Comparison of ENCODE assay signal across 25 cellular contexts in genomic region chr10:26212511-26212910, GRCh38. TPM values are rescaled to one million over a fixed set of nuclear protein-coding genes. Genes with fewer than 3 reads are reported as not detected.
"Had no signal": no experiment of that assay in that cellular context is flagged by ENCODE, and none has a peak within 500 bp of the region (broad histone marks: within the 10 kb centered on the region; RNA-seq: fewer than 3 reads in every experiment).

No MANE protein-coding gene starts in this region.

- H3K27me3 ChIP-seq: testis had no signal

- H3K36me3 Mint-ChIP-seq: memory B cell; natural killer cell treated with Interleukin-12 subunit alpha and Interleukin-12 subunit beta and Interleukin-15 and Interleukin-18, amount 100 ng/mL, for 72 hours; stimulated activated effector memory CD8-positive, alpha-beta T cell treated with anti-CD3 and anti-CD28 coated beads, Interleukin-12 subunit alpha, Interleukin-12 subunit beta, amount 100 ng/mL, for 72 hours had no signal

- H3K4me1 ChIP-seq: psoas muscle, upper lobe of right lung had no signal

- H3K9me3 Mint-ChIP-seq: natural killer cell treated with Interleukin-12 subunit alpha and Interleukin-12 subunit beta and Interleukin-15 and Interleukin-18, amount 100 ng/mL, for 72 hours; stimulated activated effector memory CD8-positive, alpha-beta T cell treated with anti-CD3 and anti-CD28 coated beads, Interleukin-12 subunit alpha, Interleukin-12 subunit beta, amount 100 ng/mL, for 72 hours; stimulated activated naive CD8-positive, alpha-beta T cell treated with anti-CD3 and anti-CD28 coated beads, Interleukin-15, Interleukin-2, amounts not matched to agents 100 ng/mL and 50 ng/mL, for 24 hours had no signal

- H3K4me3 Mint-ChIP-seq: memory B cell; natural killer cell treated with Interleukin-12 subunit alpha and Interleukin-12 subunit beta and Interleukin-15 and Interleukin-18, amount 100 ng/mL, for 72 hours; stimulated activated effector memory CD8-positive, alpha-beta T cell treated with anti-CD3 and anti-CD28 coated beads, Interleukin-12 subunit alpha, Interleukin-12 subunit beta, amount 100 ng/mL, for 72 hours; stimulated activated naive CD8-positive, alpha-beta T cell treated with anti-CD3 and anti-CD28 coated beads, Interleukin-15, Interleukin-2, amounts not matched to agents 100 ng/mL and 50 ng/mL, for 24 hours had no signal

- H3K27ac Mint-ChIP-seq: memory B cell; natural killer cell treated with Interleukin-12 subunit alpha and Interleukin-12 subunit beta and Interleukin-15 and Interleukin-18, amount 100 ng/mL, for 72 hours; stimulated activated effector memory CD8-positive, alpha-beta T cell treated with anti-CD3 and anti-CD28 coated beads, Interleukin-12 subunit alpha, Interleukin-12 subunit beta, amount 100 ng/mL, for 72 hours; stimulated activated naive CD8-positive, alpha-beta T cell treated with anti-CD3 and anti-CD28 coated beads, Interleukin-15, Interleukin-2, amounts not matched to agents 100 ng/mL and 50 ng/mL, for 24 hours had no signal

- DNase-seq: effector CD4-positive, alpha-beta T cell; heart left ventricle; hippocampal formation; kidney; left cardiac atrium; left ventricle myocardium inferior; lower lobe of right lung; midbrain; psoas muscle; right lobe of liver; stimulated activated CD4-positive, alpha-beta T cell treated with anti-CD3 and anti-CD28 coated beads, Interleukin-4, amount 100 ng/mL, for 1 hour; stimulated activated CD8-positive, alpha-beta memory T cell treated with anti-CD3 and anti-CD28 coated beads, Interleukin-4, amount 100 ng/mL, for 48 hours; testis; upper lobe of right lung had no signal

- H3K36me3 ChIP-seq: heart left ventricle, left ventricle myocardium inferior, lower lobe of right lung, neutrophil, right lobe of liver, tibial nerve, upper lobe of right lung, vagina had no signal

- ATAC-seq: heart left ventricle; left cardiac atrium; natural killer cell treated with Interleukin-12 subunit alpha and Interleukin-12 subunit beta and Interleukin-15 and Interleukin-18, amount 100 ng/mL, for 72 hours; psoas muscle; right lobe of liver; stimulated activated effector memory CD8-positive, alpha-beta T cell treated with anti-CD3 and anti-CD28 coated beads, Interleukin-12 subunit alpha, Interleukin-12 subunit beta, amount 100 ng/mL, for 72 hours had no signal

- H3K27ac ChIP-seq: heart left ventricle, left ventricle myocardium inferior, lower lobe of right lung, neutrophil, psoas muscle, right lobe of liver, testis, tibial nerve, upper lobe of right lung, vagina had no signal

- H3K9me3 ChIP-seq: neutrophil, psoas muscle, right lobe of liver, testis, upper lobe of right lung, vagina had no signal

- H3K4me3 ChIP-seq: heart left ventricle, left ventricle myocardium inferior, lower lobe of right lung, psoas muscle, right lobe of liver, testis, tibial nerve, upper lobe of right lung, vagina had no signal

RNA-seq across cellular contexts. Expression of gene GAD2, which starts 4.1 kb away (rescaled TPM):
- total RNA-seq: fibroblast of lung; glomerular endothelial cell; heart left ventricle; kidney; left cardiac atrium; left ventricle myocardium inferior; lower lobe of right lung; natural killer cell treated with Interleukin-12 subunit alpha and Interleukin-12 subunit beta and Interleukin-15 and Interleukin-18, amount 100 ng/mL, for 72 hours; osteoblast; psoas muscle; right lobe of liver; subcutaneous adipose tissue; tibial nerve; upper lobe of right lung; vagina had no signal
- polyA plus RNA-seq: fibroblast of lung, heart left ventricle had no signal
